Comparison of ENCODE assay signal across 2 cellular contexts in the genomic region with DNA sequence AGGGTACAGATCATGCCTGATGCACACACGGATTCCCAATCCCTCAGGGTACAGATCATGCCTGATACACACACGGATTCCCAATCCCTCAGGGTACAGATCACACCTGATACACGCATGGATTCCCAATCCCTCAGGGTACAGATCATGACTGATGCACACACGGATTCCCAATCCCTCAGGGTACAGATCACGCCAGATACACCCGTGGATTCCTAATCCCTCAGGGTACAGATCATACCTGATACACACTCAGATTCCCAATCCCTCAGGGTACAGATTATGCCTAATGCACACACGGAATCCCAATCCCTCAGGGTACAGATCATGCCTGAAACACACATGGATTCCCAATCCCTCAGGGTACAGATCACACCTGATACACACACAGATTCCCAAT. TPM values are rescaled to one million over a fixed set of nuclear protein-coding genes. Genes with fewer than 3 reads are reported as not detected.
"Had no signal": no experiment of that assay in that cellular context is flagged by ENCODE, and none has a peak within 500 bp of the region (broad histone marks: within the 10 kb centered on the region; RNA-seq: fewer than 3 reads in every experiment).

No MANE protein-coding gene starts in this region.

RNA-seq across cellular contexts. Expression of a gene that starts 34.3 kb away (rescaled TPM):
- total RNA-seq: K562 had no signal
- polyA plus RNA-seq: IgD-negative memory B cell had no signal
